ENCODE assay signal across 24 cellular contexts in genomic region chrX:71872542-71873458, GRCh38.
"Had no signal": no experiment of that assay in that cellular context is flagged by ENCODE, and none has a peak within 500 bp of the region (broad histone marks: within the 10 kb centered on the region; RNA-seq: fewer than 3 reads in every experiment).

No MANE protein-coding gene starts in this region.

- H3K4me1 ChIP-seq: foreskin keratinocyte, gastroesophageal sphincter, heart left ventricle, lower lobe of right lung, parathyroid adenoma, sigmoid colon, stomach, thyroid gland, vagina had no signal

- H3K36me3 Mint-ChIP-seq: natural killer cell; stimulated activated effector memory CD8-positive, alpha-beta T cell treated with anti-CD3 and anti-CD28 coated beads, Interleukin-12 subunit alpha, Interleukin-12 subunit beta, amount 100 ng/mL, for 72 hours had no signal

- H3K9me3 Mint-ChIP-seq: effector memory CD8-positive, alpha-beta T cell; natural killer cell; stimulated activated effector memory CD8-positive, alpha-beta T cell treated with anti-CD3 and anti-CD28 coated beads, Interleukin-12 subunit alpha, Interleukin-12 subunit beta, amount 100 ng/mL, for 72 hours had no signal

- DNase-seq: cortex of kidney; effector memory CD8-positive, alpha-beta T cell; foreskin keratinocyte; heart left ventricle; kidney glomerular epithelial cell; left colon; left ventricle myocardium superior; lower lobe of right lung; natural killer cell; sigmoid colon; stimulated activated CD4-positive, alpha-beta T cell treated with anti-CD3 and anti-CD28 coated beads, Interleukin-2, amount 100 ng/mL, for 24 hours; stimulated activated CD4-positive, alpha-beta T cell treated with anti-CD3 and anti-CD28 coated beads, Interleukin-4, amount 100 ng/mL, for 24 hours; stimulated activated naive CD4-positive, alpha-beta T cell treated with Interleukin-2 at 50 U/mL for 16 hours; stomach; thyroid gland; trophoblast cell had no signal

- ATAC-seq: effector memory CD8-positive, alpha-beta T cell; esophagus mucosa; foreskin keratinocyte; gastroesophageal sphincter; heart left ventricle; left colon; left ventricle myocardium superior; lower lobe of right lung; natural killer cell; stimulated activated effector memory CD8-positive, alpha-beta T cell treated with anti-CD3 and anti-CD28 coated beads, Interleukin-12 subunit alpha, Interleukin-12 subunit beta, amount 100 ng/mL, for 72 hours had no signal

- H3K27ac ChIP-seq: foreskin keratinocyte, gastroesophageal sphincter, heart left ventricle, hepatocyte, lower lobe of right lung, neutrophil, parathyroid adenoma, sigmoid colon, stomach, thyroid gland, vagina had no signal

- H3K79me2 ChIP-seq: hepatocyte, parathyroid adenoma had no signal

- H3K9me3 ChIP-seq: gastroesophageal sphincter, heart left ventricle, lower lobe of right lung, neutrophil, sigmoid colon, thyroid gland, vagina had no signal

- H3K4me3 Mint-ChIP-seq: effector memory CD8-positive, alpha-beta T cell; natural killer cell; stimulated activated effector memory CD8-positive, alpha-beta T cell treated with anti-CD3 and anti-CD28 coated beads, Interleukin-12 subunit alpha, Interleukin-12 subunit beta, amount 100 ng/mL, for 72 hours had no signal

- H3K27ac Mint-ChIP-seq: effector memory CD8-positive, alpha-beta T cell; natural killer cell; progenitor cell of endocrine pancreas; stimulated activated effector memory CD8-positive, alpha-beta T cell treated with anti-CD3 and anti-CD28 coated beads, Interleukin-12 subunit alpha, Interleukin-12 subunit beta, amount 100 ng/mL, for 72 hours had no signal

- H3K36me3 ChIP-seq: gastroesophageal sphincter, heart left ventricle, lower lobe of right lung, neutrophil, sigmoid colon, stomach, thyroid gland, vagina had no signal

- H3K9ac ChIP-seq: parathyroid adenoma had no signal

- H3K4me2 ChIP-seq: hepatocyte had no signal

- H3K4me3 ChIP-seq: gastroesophageal sphincter, heart left ventricle, hepatocyte, lower lobe of right lung, sigmoid colon, stomach, thyroid gland, vagina had no signal

- H3K4me1 Mint-ChIP-seq: natural killer cell had no signal

- H2AFZ ChIP-seq: hepatocyte, parathyroid adenoma had no signal

- H3K27me3 ChIP-seq: foreskin keratinocyte, hepatocyte, sigmoid colon, thyroid gland, vagina had no signal
